In the genomic region with DNA sequence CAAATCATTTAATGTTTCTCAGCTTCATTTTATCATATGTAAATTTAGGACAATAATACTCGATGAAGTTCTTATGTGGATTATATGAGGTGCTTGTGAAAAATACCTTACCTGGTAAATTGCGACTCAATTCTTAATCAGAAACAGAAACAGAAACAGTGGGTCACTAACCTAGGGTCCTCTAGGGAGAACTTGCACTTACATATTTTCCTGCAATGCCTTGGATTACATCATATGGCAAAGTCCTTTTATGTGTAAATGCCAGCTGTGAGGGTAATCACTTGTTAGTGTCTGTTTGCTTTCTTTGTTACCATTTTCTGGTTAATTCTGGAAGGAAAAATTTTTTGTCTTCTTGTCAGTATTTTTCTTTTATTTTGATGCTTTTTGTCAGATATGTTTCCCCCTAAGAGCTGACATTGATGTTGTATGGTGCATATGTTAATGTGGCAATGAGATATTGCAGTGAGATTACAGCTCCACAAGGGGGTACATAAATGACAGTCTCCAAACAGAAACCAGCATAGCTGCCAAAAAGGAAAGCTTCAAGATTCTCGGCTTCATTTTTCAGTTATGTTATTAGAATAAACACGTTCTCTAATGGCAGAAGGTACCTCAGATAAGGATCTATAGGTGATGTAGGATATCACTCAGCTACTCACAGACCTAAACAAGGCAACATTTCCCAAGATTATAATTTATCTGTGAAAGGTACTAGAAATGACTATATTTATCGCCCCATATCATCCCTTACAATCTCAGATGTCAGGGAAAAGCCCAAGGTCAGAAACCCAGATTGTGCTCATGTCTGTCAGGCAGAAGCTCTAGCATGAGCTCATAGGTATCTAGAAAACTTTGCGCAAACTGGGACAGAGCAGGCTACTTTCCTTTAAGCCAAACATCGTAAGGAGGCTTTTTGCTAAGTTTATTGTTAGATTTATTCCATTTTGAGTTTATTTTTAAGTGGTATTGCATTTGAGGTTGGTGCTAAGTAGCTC, we compare ENCODE assay signal across 8 cellular contexts.
DNase-seq lines count a peak whose midpoint lies in the region; ATAC-seq and TF ChIP-seq lines count a peak whose summit lies in the region.

No MANE protein-coding gene starts in this region.

- H3K4me3 ChIP-seq in smooth muscle cell = no peak overlapping the region

- no peaks in the 10 kb centered on the region for H3K27me3 ChIP-seq in smooth muscle cell (ENCODE audit: low read depth)

- no peak overlapping the region for H3K9ac ChIP-seq in smooth muscle cell (ENCODE audit: low read depth)

- H2AFZ ChIP-seq in smooth muscle cell (ENCODE audit: low read depth) = no peak overlapping the region

- peak overlapping the region in 5 of 6 donors; percentile 18 to 70 (median 57) for H3K27ac Mint-ChIP-seq in immature natural killer cell

- no peaks in the 10 kb centered on the region for H3K4me1 ChIP-seq in smooth muscle cell (ENCODE audit: low read depth)

- H3K9me3 ChIP-seq in smooth muscle cell (replicated peaks; ENCODE audit: low read depth) = no peaks in the 10 kb centered on the region

- H3K27me3 Mint-ChIP-seq in immature natural killer cell (ENCODE audit: low read depth in 3 of 3) = peaks cover 0 to 2% (median 0%) of the 10 kb centered on the region in 3 donors

- H3K4me1 Mint-ChIP-seq in immature natural killer cell = peaks cover 37 to 46% of the 10 kb centered on the region in 2 donors

- H3F3A ChIP-seq in smooth muscle cell (ENCODE audit: low read depth) = no peaks in the 10 kb centered on the region

- no peak overlapping the region for H3K4me2 ChIP-seq in smooth muscle cell

- peak; percentile 35; the same call in 1 of the 3 replicates for TF ChIP-seq CTCF in GM12872 (IDR thresholded peaks at IDR 0.05; ENCODE audit: insufficient read depth, low read depth, low read length)
- TF ChIP-seq CTCF in smooth muscle cell (IDR thresholded peaks at IDR 0.05; ENCODE audit: borderline replicate concordance, insufficient read depth, poor library complexity, severe bottlenecking) = no peak

- H4K20me1 ChIP-seq in smooth muscle cell (ENCODE audit: low read depth) = no peaks in the 10 kb centered on the region

- no peaks in the 10 kb centered on the region for H3K9me3 Mint-ChIP-seq in immature natural killer cell

- ATAC-seq in GM21717 (IDR thresholded peaks at IDR 0.05; ENCODE audit: unreplicated experiment) (peak; percentile 62), GM19328 (IDR thresholded peaks at IDR 0.05; ENCODE audit: unreplicated experiment) (no peak)

- DNase-seq in NCI-H460 (ENCODE audit: extremely low read depth, low read depth) (peak; percentile 12), immature natural killer cell (peak; percentile 25 to 40 (median 40)), smooth muscle cell (lab: John Stamatoyannopoulos, UW; ENCODE audit: unreplicated experiment) (no peak), DMS53 (lab: John Stamatoyannopoulos, UW) (no peak), SIG-M5 treated with dmso at 0.1 percent for 504 hours (lab: John Stamatoyannopoulos, UW; ENCODE audit: unreplicated experiment) (no peak)

- peak overlapping the region; percentile 67 to 76 (median 73) for H3K4me3 Mint-ChIP-seq in immature natural killer cell

- H3K36me3 ChIP-seq in smooth muscle cell (ENCODE audit: low read depth) = no peaks in the 10 kb centered on the region

- no peaks in the 10 kb centered on the region for H3K36me3 Mint-ChIP-seq in immature natural killer cell

- no peak overlapping the region for H3K27ac ChIP-seq in smooth muscle cell (ENCODE audit: low read depth)

- H3K79me2 ChIP-seq in smooth muscle cell (ENCODE audit: low read depth) = no peaks in the 10 kb centered on the region

- WGBS in smooth muscle cell (ENCODE audit: low lambda C conversion rate) = 92% methylated on average over 7 of the region's 7 CpGs

Comparison
In these comparisons a context has a peak if more than half of its experiments do, and no peak if none do; other contexts are left out.
1. DNase-seq: peak in NCI-H460 (single experiment) and immature natural killer cell (3 of 3); none in smooth muscle cell (single experiment), DMS53 (single experiment) and SIG-M5 treated with dmso at 0.1 percent for 504 hours (single experiment).